ENCODE assay signal across 1 cellular context in the genomic region with DNA sequence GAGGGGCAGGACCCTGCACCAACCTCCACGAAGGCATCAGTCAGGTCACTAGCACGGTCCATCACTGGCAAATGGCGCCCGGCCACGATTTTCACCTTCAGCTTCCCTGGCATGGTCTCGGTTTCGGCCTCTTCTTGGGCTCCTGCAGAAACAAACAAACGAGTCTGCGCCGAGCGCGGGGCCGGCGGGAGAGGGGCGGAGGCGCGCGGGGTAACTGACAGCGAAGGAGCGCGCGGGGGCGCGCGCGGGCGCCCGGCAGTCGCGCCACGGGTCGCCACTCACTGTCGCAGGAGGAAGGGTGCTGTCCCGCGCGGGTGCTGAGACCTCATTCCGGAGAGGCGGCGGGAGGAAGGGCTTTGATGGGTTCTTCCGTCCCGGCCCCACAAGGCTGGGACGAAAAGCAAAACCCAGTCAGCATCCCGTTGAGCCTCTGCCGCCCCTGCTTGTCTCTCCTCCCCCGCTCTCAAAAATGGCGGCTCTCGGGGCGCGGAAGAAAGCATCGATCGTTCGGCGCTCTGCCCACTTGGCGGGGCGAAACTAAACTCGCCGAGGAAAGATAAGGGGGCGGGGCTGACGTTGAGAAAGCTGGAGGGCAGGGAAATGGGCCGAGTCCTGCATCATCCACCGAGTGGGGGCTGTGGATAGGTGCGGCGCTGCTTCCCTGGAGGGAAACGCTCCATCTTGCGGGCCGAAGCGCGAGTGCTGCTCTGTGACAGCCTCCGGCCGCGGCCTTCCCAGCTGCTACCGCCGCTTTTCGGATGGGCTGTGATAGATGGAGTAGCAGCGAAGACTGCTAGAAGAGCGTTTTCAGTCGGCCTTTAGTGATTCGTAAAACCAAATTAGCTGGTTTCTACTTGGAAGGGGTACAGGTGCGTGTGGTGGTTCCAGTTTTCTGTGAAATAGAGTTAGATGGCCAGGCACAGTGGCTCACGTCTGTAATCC.
TF ChIP-seq lines count a peak whose summit lies in the region.

A gene with protein sequence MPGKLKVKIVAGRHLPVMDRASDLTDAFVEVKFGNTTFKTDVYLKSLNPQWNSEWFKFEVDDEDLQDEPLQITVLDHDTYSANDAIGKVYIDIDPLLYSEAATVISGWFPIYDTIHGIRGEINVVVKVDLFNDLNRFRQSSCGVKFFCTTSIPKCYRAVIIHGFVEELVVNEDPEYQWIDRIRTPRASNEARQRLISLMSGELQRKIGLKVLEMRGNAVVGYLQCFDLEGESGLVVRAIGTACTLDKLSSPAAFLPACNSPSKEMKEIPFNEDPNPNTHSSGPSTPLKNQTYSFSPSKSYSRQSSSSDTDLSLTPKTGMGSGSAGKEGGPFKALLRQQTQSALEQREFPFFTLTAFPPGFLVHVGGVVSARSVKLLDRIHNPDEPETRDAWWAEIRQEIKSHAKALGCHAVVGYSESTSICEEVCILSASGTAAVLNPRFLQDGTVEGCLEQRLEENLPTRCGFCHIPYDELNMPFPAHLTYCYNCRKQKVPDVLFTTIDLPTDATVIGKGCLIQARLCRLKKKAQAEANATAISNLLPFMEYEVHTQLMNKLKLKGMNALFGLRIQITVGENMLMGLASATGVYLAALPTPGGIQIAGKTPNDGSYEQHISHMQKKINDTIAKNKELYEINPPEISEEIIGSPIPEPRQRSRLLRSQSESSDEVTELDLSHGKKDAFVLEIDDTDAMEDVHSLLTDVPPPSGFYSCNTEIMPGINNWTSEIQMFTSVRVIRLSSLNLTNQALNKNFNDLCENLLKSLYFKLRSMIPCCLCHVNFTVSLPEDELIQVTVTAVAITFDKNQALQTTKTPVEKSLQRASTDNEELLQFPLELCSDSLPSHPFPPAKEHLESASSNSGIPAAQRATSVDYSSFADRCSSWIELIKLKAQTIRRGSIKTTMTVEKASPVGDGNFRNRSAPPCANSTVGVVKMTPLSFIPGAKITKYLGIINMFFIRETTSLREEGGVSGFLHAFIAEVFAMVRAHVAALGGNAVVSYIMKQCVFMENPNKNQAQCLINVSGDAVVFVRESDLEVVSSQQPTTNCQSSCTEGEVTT (minus strand): TSS at position 505 of the 942 bp plus-strand sequence. CDS start 392 bp downstream, at position 113.

TF ChIP-seq in HepG2, 621 proteins besides CTCF, POLR2A, EP300 and RAD21 (continued from another document and continues in another):
- peak; percentile 78 for TF ChIP-seq MED1 (CRISPR knock-in tag; IDR thresholded peaks at IDR 0.05)
- TF ChIP-seq REPIN1 (CRISPR knock-in tag; IDR thresholded peaks at IDR 0.05; ENCODE audit: borderline replicate concordance, low read depth), result peak; percentile 20; the same call in 1 of the 2 replicates
- no peak for TF ChIP-seq ZNF10 (CRISPR knock-in tag; IDR thresholded peaks at IDR 0.05; ENCODE audit: borderline replicate concordance, low read depth)
- TF ChIP-seq TOE1 (CRISPR knock-in tag; IDR thresholded peaks at IDR 0.05), result 0 out of 2 replicates have a peak, but pooled peaks have one; percentile 71
- TF ChIP-seq ZFP41 (CRISPR knock-in tag; IDR thresholded peaks at IDR 0.05; ENCODE audit: borderline replicate concordance), result no peak
- TF ChIP-seq XRCC5 (optimal IDR thresholded peaks at IDR 0.05; ENCODE audit: low read length), result peak; percentile 100
- TF ChIP-seq HOXD1 (CRISPR knock-in tag; IDR thresholded peaks at IDR 0.05), result peak; percentile 75; the same call in 1 of the 2 replicates
- no peak for TF ChIP-seq HOXA9 (CRISPR knock-in tag; IDR thresholded peaks at IDR 0.05; ENCODE audit: borderline replicate concordance)
- no peak for TF ChIP-seq ZNF496 (CRISPR knock-in tag; IDR thresholded peaks at IDR 0.05; ENCODE audit: insufficient replicate concordance)
- peak; percentile 82 for TF ChIP-seq ELF1 (CRISPR knock-in tag; IDR thresholded peaks at IDR 0.05)
- TF ChIP-seq, protein P1, sequence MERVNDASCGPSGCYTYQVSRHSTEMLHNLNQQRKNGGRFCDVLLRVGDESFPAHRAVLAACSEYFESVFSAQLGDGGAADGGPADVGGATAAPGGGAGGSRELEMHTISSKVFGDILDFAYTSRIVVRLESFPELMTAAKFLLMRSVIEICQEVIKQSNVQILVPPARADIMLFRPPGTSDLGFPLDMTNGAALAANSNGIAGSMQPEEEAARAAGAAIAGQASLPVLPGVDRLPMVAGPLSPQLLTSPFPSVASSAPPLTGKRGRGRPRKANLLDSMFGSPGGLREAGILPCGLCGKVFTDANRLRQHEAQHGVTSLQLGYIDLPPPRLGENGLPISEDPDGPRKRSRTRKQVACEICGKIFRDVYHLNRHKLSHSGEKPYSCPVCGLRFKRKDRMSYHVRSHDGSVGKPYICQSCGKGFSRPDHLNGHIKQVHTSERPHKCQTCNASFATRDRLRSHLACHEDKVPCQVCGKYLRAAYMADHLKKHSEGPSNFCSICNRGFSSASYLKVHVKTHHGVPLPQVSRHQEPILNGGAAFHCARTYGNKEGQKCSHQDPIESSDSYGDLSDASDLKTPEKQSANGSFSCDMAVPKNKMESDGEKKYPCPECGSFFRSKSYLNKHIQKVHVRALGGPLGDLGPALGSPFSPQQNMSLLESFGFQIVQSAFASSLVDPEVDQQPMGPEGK (CRISPR knock-in tag; IDR thresholded peaks at IDR 0.05), result peak; percentile 94
- TF ChIP-seq ZMAT3 (CRISPR knock-in tag; conservative IDR thresholded peaks at IDR 0.05), result peak; percentile 42; the same call in 1 of the 2 replicates
- no peak for TF ChIP-seq ZNF598 (CRISPR knock-in tag; IDR thresholded peaks at IDR 0.05; ENCODE audit: borderline replicate concordance)
- peak; percentile 100 for TF ChIP-seq KMT2B (CRISPR knock-in tag; IDR thresholded peaks at IDR 0.05)
- TF ChIP-seq, protein P2, sequence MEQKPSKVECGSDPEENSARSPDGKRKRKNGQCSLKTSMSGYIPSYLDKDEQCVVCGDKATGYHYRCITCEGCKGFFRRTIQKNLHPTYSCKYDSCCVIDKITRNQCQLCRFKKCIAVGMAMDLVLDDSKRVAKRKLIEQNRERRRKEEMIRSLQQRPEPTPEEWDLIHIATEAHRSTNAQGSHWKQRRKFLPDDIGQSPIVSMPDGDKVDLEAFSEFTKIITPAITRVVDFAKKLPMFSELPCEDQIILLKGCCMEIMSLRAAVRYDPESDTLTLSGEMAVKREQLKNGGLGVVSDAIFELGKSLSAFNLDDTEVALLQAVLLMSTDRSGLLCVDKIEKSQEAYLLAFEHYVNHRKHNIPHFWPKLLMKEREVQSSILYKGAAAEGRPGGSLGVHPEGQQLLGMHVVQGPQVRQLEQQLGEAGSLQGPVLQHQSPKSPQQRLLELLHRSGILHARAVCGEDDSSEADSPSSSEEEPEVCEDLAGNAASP (CRISPR knock-in tag; IDR thresholded peaks at IDR 0.05; ENCODE audit: borderline replicate concordance), result peak; percentile 34
- no peak for TF ChIP-seq CBX2 (IDR thresholded peaks at IDR 0.05; ENCODE audit: low read depth, low read length)
- no peak for TF ChIP-seq CBX2 (CRISPR knock-in tag; IDR thresholded peaks at IDR 0.05; ENCODE audit: low read depth)
- peak; percentile 95 for TF ChIP-seq ZNF605 (CRISPR knock-in tag; IDR thresholded peaks at IDR 0.05)
- TF ChIP-seq, protein P3, sequence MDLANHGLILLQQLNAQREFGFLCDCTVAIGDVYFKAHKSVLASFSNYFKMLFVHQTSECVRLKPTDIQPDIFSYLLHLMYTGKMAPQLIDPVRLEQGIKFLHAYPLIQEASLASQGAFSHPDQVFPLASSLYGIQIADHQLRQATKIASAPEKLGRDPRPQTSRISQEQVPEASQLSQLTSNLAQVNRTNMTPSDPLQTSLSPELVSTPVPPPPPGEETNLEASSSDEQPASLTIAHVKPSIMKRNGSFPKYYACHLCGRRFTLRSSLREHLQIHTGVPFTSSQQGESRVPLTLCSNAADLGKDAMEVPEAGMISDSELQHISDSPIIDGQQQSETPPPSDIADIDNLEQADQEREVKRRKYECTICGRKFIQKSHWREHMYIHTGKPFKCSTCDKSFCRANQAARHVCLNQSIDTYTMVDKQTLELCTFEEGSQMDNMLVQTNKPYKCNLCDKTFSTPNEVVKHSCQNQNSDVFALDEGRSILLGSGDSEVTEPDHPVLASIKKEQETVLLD (CRISPR knock-in tag; IDR thresholded peaks at IDR 0.05; ENCODE audit: low read depth), result no peak; the same call in 1 of the 2 replicates
- no peak for TF ChIP-seq ZNF781 (CRISPR knock-in tag; IDR thresholded peaks at IDR 0.05; ENCODE audit: borderline replicate concordance, not compliant biosample characterization)
- TF ChIP-seq RFXANK (CRISPR knock-in tag; IDR thresholded peaks at IDR 0.05), result peak; percentile 41; the same call in 1 of the 2 replicates
- TF ChIP-seq JUND (CRISPR knock-in tag; IDR thresholded peaks at IDR 0.05), result peak; percentile 16; the same call in 1 of the 2 replicates
- TF ChIP-seq RBFOX2 (IDR thresholded peaks at IDR 0.05; ENCODE audit: low read depth, low read length), result peak; percentile 96
- TF ChIP-seq SKI (IDR thresholded peaks at IDR 0.05; ENCODE audit: partially characterized antibody), result peak; percentile 56
- TF ChIP-seq SMAD3 (CRISPR knock-in tag; IDR thresholded peaks at IDR 0.05), result 0 out of 2 replicates have a peak, but pooled peaks have one; percentile 67
- TF ChIP-seq KAT2B (IDR thresholded peaks at IDR 0.05; ENCODE audit: borderline replicate concordance, low read depth, low read length), result no peak
- no peak for TF ChIP-seq ZNF839 (CRISPR knock-in tag; IDR thresholded peaks at IDR 0.05; ENCODE audit: borderline replicate concordance)
- TF ChIP-seq ZSCAN30 (CRISPR knock-in tag; IDR thresholded peaks at IDR 0.05), result no peak
- TF ChIP-seq SOX6 (IDR thresholded peaks at IDR 0.05), result no peak
- TF ChIP-seq SOX6 (CRISPR knock-in tag; IDR thresholded peaks at IDR 0.05), result peak; percentile 71
- no peak for TF ChIP-seq NR2F6 (IDR thresholded peaks at IDR 0.05)
- peak; percentile 27 for TF ChIP-seq NR2F6 (CRISPR knock-in tag; IDR thresholded peaks at IDR 0.05)
- TF ChIP-seq FOXO1 (CRISPR knock-in tag; IDR thresholded peaks at IDR 0.05), result peak; percentile 66; the same call in 1 of the 2 replicates
- 0 out of 2 replicates have a peak, but pooled peaks have one; percentile 49 for TF ChIP-seq ZNF768 (CRISPR knock-in tag; IDR thresholded peaks at IDR 0.05)
- TF ChIP-seq, protein P4, sequence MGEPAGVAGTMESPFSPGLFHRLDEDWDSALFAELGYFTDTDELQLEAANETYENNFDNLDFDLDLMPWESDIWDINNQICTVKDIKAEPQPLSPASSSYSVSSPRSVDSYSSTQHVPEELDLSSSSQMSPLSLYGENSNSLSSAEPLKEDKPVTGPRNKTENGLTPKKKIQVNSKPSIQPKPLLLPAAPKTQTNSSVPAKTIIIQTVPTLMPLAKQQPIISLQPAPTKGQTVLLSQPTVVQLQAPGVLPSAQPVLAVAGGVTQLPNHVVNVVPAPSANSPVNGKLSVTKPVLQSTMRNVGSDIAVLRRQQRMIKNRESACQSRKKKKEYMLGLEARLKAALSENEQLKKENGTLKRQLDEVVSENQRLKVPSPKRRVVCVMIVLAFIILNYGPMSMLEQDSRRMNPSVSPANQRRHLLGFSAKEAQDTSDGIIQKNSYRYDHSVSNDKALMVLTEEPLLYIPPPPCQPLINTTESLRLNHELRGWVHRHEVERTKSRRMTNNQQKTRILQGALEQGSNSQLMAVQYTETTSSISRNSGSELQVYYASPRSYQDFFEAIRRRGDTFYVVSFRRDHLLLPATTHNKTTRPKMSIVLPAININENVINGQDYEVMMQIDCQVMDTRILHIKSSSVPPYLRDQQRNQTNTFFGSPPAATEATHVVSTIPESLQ (CRISPR knock-in tag; conservative IDR thresholded peaks at IDR 0.05), result no peak
- TF ChIP-seq, protein P5, sequence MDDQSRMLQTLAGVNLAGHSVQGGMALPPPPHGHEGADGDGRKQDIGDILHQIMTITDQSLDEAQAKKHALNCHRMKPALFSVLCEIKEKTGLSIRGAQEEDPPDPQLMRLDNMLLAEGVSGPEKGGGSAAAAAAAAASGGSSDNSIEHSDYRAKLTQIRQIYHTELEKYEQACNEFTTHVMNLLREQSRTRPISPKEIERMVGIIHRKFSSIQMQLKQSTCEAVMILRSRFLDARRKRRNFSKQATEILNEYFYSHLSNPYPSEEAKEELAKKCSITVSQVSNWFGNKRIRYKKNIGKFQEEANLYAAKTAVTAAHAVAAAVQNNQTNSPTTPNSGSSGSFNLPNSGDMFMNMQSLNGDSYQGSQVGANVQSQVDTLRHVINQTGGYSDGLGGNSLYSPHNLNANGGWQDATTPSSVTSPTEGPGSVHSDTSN (CRISPR knock-in tag; IDR thresholded peaks at IDR 0.05; ENCODE audit: borderline replicate concordance), result peak; percentile 44; the same call in 1 of the 2 replicates
- peak; percentile 13; the same call in 1 of the 2 replicates for TF ChIP-seq MTA1 (CRISPR knock-in tag; IDR thresholded peaks at IDR 0.05; ENCODE audit: borderline replicate concordance)
- TF ChIP-seq ZNF33B (CRISPR knock-in tag; IDR thresholded peaks at IDR 0.05), result peak; percentile 59; the same call in 1 of the 2 replicates
- TF ChIP-seq SAFB2 (CRISPR knock-in tag; IDR thresholded peaks at IDR 0.05; ENCODE audit: borderline replicate concordance, low read depth), result peak; percentile 53; the same call in 1 of the 2 replicates
- TF ChIP-seq KLF13 (CRISPR knock-in tag; IDR thresholded peaks at IDR 0.05), result 0 out of 2 replicates have a peak, but pooled peaks have one; percentile 50
- no peak for TF ChIP-seq ZBTB1 (CRISPR knock-in tag; IDR thresholded peaks at IDR 0.05; ENCODE audit: borderline replicate concordance)
- TF ChIP-seq ZNF550 (CRISPR knock-in tag; IDR thresholded peaks at IDR 0.05; ENCODE audit: borderline replicate concordance), result no peak
- peak; percentile 75 for TF ChIP-seq HHEX (CRISPR knock-in tag; IDR thresholded peaks at IDR 0.05)
- TF ChIP-seq ZNF841 (CRISPR knock-in tag; IDR thresholded peaks at IDR 0.05; ENCODE audit: borderline replicate concordance), result no peak
- TF ChIP-seq, protein P6, sequence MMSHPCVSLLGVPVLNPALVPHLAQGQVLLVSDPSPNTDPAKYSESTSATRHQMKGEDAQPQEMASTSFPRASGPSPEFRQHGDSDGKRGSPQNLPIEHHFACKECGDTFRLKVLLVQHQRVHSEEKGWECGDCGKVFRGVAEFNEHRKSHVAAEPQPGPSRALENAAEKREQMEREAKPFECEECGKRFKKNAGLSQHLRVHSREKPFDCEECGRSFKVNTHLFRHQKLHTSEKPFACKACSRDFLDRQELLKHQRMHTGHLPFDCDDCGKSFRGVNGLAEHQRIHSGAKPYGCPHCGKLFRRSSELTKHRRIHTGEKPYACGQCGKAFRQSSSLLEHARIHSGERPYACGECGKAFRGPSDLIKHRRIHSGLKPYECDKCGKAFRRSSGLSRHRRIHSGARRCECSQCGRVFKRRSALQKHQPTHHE (CRISPR knock-in tag; IDR thresholded peaks at IDR 0.05; ENCODE audit: borderline replicate concordance), result 0 out of 2 replicates have a peak, but pooled peaks have one; percentile 50
- TF ChIP-seq MBD4 (IDR thresholded peaks at IDR 0.05; ENCODE audit: borderline replicate concordance, low read length), result no peak
- no peak for TF ChIP-seq ATF7 (IDR thresholded peaks at IDR 0.05)
- no peak for TF ChIP-seq ATF7 (CRISPR knock-in tag; IDR thresholded peaks at IDR 0.05)
- no peak for TF ChIP-seq MAFG (CRISPR knock-in tag; IDR thresholded peaks at IDR 0.05)
